Comparison of ENCODE assay signal across 1 cellular context in genomic region chr7:40234046-40234445, GRCh38.
TF ChIP-seq lines count a peak whose summit lies in the region.

No MANE protein-coding gene starts in this region.

TF ChIP-seq in endothelial cell of umbilical vein, 7 proteins besides CTCF, POLR2A, EP300 and RAD21 (continued from another document):
- TF ChIP-seq JUN (IDR thresholded peaks at IDR 0.05; ENCODE audit: borderline replicate concordance, insufficient read depth, insufficient read length, low read depth), result no peak
- TF ChIP-seq MAX (IDR thresholded peaks at IDR 0.05; ENCODE audit: insufficient read depth, insufficient read length), result no peak
- TF ChIP-seq GATA2 (IDR thresholded peaks at IDR 0.05; ENCODE audit: insufficient read depth, insufficient read length, low read depth, low read length), result no peak
